24 cellular contexts compared by ENCODE assay signal in genomic region chr2:76866464-76866863, GRCh38.
"Had no signal": no experiment of that assay in that cellular context is flagged by ENCODE, and none has a peak within 500 bp of the region (broad histone marks: within the 10 kb centered on the region; RNA-seq: fewer than 3 reads in every experiment).

No MANE protein-coding gene starts in this region.

- H3K27ac ChIP-seq: colonic mucosa, coronary artery, epithelial cell of prostate, esophagus muscularis mucosa, esophagus squamous epithelium, foreskin keratinocyte, gastrocnemius medialis, gastroesophageal sphincter, heart left ventricle, heart right ventricle had no signal

- H3K36me3 ChIP-seq: colonic mucosa, esophagus muscularis mucosa, esophagus squamous epithelium, gastrocnemius medialis, gastroesophageal sphincter, heart left ventricle, heart right ventricle had no signal

- H3K4me1 ChIP-seq: colonic mucosa, esophagus muscularis mucosa, esophagus squamous epithelium, foreskin keratinocyte, gastrocnemius medialis, gastroesophageal sphincter, heart left ventricle, heart right ventricle had no signal

- ATAC-seq: effector memory CD8-positive, alpha-beta T cell; esophagus mucosa; foreskin keratinocyte; gastrocnemius medialis; gastroesophageal sphincter; heart left ventricle; heart right ventricle had no signal

- H3K27ac Mint-ChIP-seq: dendritic cell treated with granulocyte-macrophage colony-stimulating factor and Interleukin-4, amounts not matched to agents 40 ng/mL and 50 ng/mL, for 4 days; effector memory CD8-positive, alpha-beta T cell had no signal

- H3K9me3 Mint-ChIP-seq: dendritic cell treated with granulocyte-macrophage colony-stimulating factor and Interleukin-4, amounts not matched to agents 40 ng/mL and 50 ng/mL, for 4 days; endodermal cell had no signal

- H3K4me3 ChIP-seq: colonic mucosa, coronary artery, dorsolateral prefrontal cortex, esophagus muscularis mucosa, esophagus squamous epithelium, gastrocnemius medialis, gastroesophageal sphincter, heart left ventricle, heart right ventricle had no signal

- H3K4me3 Mint-ChIP-seq: dendritic cell treated with granulocyte-macrophage colony-stimulating factor and Interleukin-4, amounts not matched to agents 40 ng/mL and 50 ng/mL, for 4 days; effector memory CD8-positive, alpha-beta T cell; endodermal cell had no signal

- DNase-seq: colonic mucosa; cortex of kidney; dermis blood vessel endothelial cell; dorsolateral prefrontal cortex; effector CD4-positive, alpha-beta T cell; effector CD8-positive, alpha-beta T cell; effector memory CD4-positive, alpha-beta T cell; effector memory CD8-positive, alpha-beta T cell; endodermal cell; erythroblast; esophagus squamous epithelium; foreskin fibroblast; foreskin keratinocyte; foreskin melanocyte; gastrocnemius medialis; glutamatergic neuron; heart left ventricle; heart right ventricle had no signal

- H3K9me3 ChIP-seq: colonic mucosa, esophagus muscularis mucosa, esophagus squamous epithelium, gastrocnemius medialis, gastroesophageal sphincter, heart left ventricle, heart right ventricle had no signal

- H3K27me3 Mint-ChIP-seq: dendritic cell treated with granulocyte-macrophage colony-stimulating factor and Interleukin-4, amounts not matched to agents 40 ng/mL and 50 ng/mL, for 4 days; effector memory CD8-positive, alpha-beta T cell had no signal

- H3K27me3 ChIP-seq: colonic mucosa, dorsolateral prefrontal cortex, esophagus muscularis mucosa, esophagus squamous epithelium, foreskin keratinocyte, gastrocnemius medialis, gastroesophageal sphincter, heart left ventricle, heart right ventricle had no signal
